In the genomic region with DNA sequence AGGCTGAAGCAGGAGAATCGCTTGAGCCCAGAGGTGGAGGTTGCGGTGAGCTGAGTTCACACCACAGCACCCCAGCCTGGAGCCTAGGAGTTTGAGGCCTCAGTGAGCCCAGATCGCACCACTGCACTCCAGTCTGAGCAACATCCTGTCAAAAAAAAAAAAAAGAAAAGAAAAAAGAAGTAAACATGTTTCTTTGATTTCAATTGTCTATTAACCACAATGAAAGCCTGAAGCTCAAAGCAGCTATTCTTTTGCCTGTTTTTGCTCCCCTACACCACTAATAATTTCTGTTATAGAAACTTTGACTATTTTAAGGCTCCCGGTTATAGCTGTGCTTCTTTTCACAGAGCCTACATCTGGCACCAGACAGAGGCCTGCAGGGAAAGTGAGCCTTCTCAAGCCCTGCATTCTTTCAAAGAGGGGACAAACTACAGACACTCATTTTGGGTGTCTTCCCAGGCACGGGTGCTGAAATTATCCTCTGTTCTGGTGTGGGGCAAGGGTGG, we compare ENCODE assay signal across 1 cellular context.
TF ChIP-seq lines count a peak whose summit lies in the region.

No MANE protein-coding gene starts in this region.

TF ChIP-seq in K562, 482 proteins besides CTCF, POLR2A, EP300 and RAD21:
- TF ChIP-seq, protein P1, sequence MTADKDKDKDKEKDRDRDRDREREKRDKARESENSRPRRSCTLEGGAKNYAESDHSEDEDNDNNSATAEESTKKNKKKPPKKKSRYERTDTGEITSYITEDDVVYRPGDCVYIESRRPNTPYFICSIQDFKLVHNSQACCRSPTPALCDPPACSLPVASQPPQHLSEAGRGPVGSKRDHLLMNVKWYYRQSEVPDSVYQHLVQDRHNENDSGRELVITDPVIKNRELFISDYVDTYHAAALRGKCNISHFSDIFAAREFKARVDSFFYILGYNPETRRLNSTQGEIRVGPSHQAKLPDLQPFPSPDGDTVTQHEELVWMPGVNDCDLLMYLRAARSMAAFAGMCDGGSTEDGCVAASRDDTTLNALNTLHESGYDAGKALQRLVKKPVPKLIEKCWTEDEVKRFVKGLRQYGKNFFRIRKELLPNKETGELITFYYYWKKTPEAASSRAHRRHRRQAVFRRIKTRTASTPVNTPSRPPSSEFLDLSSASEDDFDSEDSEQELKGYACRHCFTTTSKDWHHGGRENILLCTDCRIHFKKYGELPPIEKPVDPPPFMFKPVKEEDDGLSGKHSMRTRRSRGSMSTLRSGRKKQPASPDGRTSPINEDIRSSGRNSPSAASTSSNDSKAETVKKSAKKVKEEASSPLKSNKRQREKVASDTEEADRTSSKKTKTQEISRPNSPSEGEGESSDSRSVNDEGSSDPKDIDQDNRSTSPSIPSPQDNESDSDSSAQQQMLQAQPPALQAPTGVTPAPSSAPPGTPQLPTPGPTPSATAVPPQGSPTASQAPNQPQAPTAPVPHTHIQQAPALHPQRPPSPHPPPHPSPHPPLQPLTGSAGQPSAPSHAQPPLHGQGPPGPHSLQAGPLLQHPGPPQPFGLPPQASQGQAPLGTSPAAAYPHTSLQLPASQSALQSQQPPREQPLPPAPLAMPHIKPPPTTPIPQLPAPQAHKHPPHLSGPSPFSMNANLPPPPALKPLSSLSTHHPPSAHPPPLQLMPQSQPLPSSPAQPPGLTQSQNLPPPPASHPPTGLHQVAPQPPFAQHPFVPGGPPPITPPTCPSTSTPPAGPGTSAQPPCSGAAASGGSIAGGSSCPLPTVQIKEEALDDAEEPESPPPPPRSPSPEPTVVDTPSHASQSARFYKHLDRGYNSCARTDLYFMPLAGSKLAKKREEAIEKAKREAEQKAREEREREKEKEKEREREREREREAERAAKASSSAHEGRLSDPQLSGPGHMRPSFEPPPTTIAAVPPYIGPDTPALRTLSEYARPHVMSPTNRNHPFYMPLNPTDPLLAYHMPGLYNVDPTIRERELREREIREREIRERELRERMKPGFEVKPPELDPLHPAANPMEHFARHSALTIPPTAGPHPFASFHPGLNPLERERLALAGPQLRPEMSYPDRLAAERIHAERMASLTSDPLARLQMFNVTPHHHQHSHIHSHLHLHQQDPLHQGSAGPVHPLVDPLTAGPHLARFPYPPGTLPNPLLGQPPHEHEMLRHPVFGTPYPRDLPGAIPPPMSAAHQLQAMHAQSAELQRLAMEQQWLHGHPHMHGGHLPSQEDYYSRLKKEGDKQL (CRISPR knock-in tag; IDR thresholded peaks at IDR 0.05; ENCODE audit: borderline replicate concordance), result no peak
- TF ChIP-seq TCF7L2 (IDR thresholded peaks at IDR 0.05; ENCODE audit: low read depth, low read length), result no peak
- TF ChIP-seq ZNF586 (CRISPR knock-in tag; conservative IDR thresholded peaks at IDR 0.05), result no peak
- no peak for TF ChIP-seq NR2F6 (CRISPR knock-in tag; IDR thresholded peaks at IDR 0.05)
- no peak for TF ChIP-seq MBD2 (IDR thresholded peaks at IDR 0.05; ENCODE audit: borderline replicate concordance, low read depth)
- no peak for TF ChIP-seq BCL6 (CRISPR knock-in tag; IDR thresholded peaks at IDR 0.05)
- TF ChIP-seq TAF1 (IDR thresholded peaks at IDR 0.05; ENCODE audit: control insufficient read depth, extremely low read depth, insufficient read depth, low read length, severe bottlenecking), result no peak
- no peak for TF ChIP-seq CHD1 (IDR thresholded peaks at IDR 0.05; ENCODE audit: low read length)
- no peak for TF ChIP-seq TAF7 (tag; IDR thresholded peaks at IDR 0.05)
